ENCODE assay signal across 8 cellular contexts in genomic region chr1:77218477-77219165, GRCh38. TPM values are rescaled to one million over a fixed set of nuclear protein-coding genes. Genes with fewer than 3 reads are reported as not detected.
DNase-seq lines count a peak whose midpoint lies in the region; ATAC-seq lines count a peak whose summit lies in the region.

No MANE protein-coding gene starts in this region.

- peaks cover 30% of the 10 kb centered on the region for H3K4me1 Mint-ChIP-seq in activated CD8-positive, alpha-beta T cell treated with anti-CD3 and anti-CD28 coated beads, Interleukin-2, amount 10 ng/mL, durations not matched to agents 7 days and 5 days (ENCODE audit: low read depth)

- POLR2A ChIA-PET in activated CD8-positive, alpha-beta T cell treated with anti-CD3 and anti-CD28 coated beads, Interleukin-2, amount 10 ng/mL, durations not matched to agents 7 days and 5 days (lab: Charles Lee) = no interaction called here

- DNase-seq in EH (ENCODE audit: low read depth) (peak; percentile 46), HS-5 (ENCODE audit: low read depth) (peak; percentile 25), left cardiac atrium (no peak), renal cortical epithelial cell (ENCODE audit: low read depth) (peak; percentile 26), NCI-H1694 treated with DMSO at 0.1 percent for 48 hours (lab: John Stamatoyannopoulos, UW) (no peak)
- no peak for DNase-seq in activated CD8-positive, alpha-beta T cell treated with anti-CD3 and anti-CD28 coated beads, Interleukin-2, amount 10 ng/mL, durations not matched to agents 7 days and 5 days
- DNase-seq in activated CD4-positive, CD25-positive, alpha-beta regulatory T cell treated with anti-CD3 and anti-CD28 coated beads, Interleukin-2, amount 50 U/mL, for 72 hours = no peak

- ATAC-seq in GM21423 (IDR thresholded peaks at IDR 0.05; ENCODE audit: unreplicated experiment) (peak; percentile 28), left cardiac atrium (peak; percentile 54 to 66)
- peak; percentile 54 for ATAC-seq in activated CD8-positive, alpha-beta T cell treated with anti-CD3 and anti-CD28 coated beads, Interleukin-2, amount 10 ng/mL, durations not matched to agents 7 days and 5 days

- no peaks in the 10 kb centered on the region for H3K27me3 Mint-ChIP-seq in activated CD8-positive, alpha-beta T cell treated with anti-CD3 and anti-CD28 coated beads, Interleukin-2, amount 10 ng/mL, durations not matched to agents 7 days and 5 days (ENCODE audit: low read depth)

- intact Hi-C loops in left cardiac atrium (cut with DNase I) = no loop called here

- H3K36me3 Mint-ChIP-seq in activated CD8-positive, alpha-beta T cell treated with anti-CD3 and anti-CD28 coated beads, Interleukin-2, amount 10 ng/mL, durations not matched to agents 7 days and 5 days (ENCODE audit: low read depth) = peaks cover 25% of the 10 kb centered on the region

- H3K9me3 Mint-ChIP-seq in activated CD8-positive, alpha-beta T cell treated with anti-CD3 and anti-CD28 coated beads, Interleukin-2, amount 10 ng/mL, durations not matched to agents 7 days and 5 days (ENCODE audit: insufficient read depth) = no peaks in the 10 kb centered on the region

- CTCF ChIA-PET in activated CD8-positive, alpha-beta T cell treated with anti-CD3 and anti-CD28 coated beads, Interleukin-2, amount 10 ng/mL, durations not matched to agents 7 days and 5 days (lab: Charles Lee) = interaction anchor here (0.6 kb wide), 1 partner anchor 520 kb away, joined by 3 read pairs; no protein-coding TSS in a partner anchor

- peak overlapping the region; percentile 94 for H3K4me3 Mint-ChIP-seq in activated CD8-positive, alpha-beta T cell treated with anti-CD3 and anti-CD28 coated beads, Interleukin-2, amount 10 ng/mL, durations not matched to agents 7 days and 5 days

- peak overlapping the region; percentile 91 for H3K27ac Mint-ChIP-seq in activated CD8-positive, alpha-beta T cell treated with anti-CD3 and anti-CD28 coated beads, Interleukin-2, amount 10 ng/mL, durations not matched to agents 7 days and 5 days

RNA-seq across cellular contexts. Expression of gene PIGK, which starts 0.6 kb away (rescaled TPM):
- total RNA-seq in activated CD8-positive, alpha-beta T cell treated with anti-CD3 and anti-CD28 coated beads, Interleukin-2, amount 10 ng/mL, durations not matched to agents 7 days and 5 days = 10 to 100 TPM; 22.5 to 23.2 TPM
- total RNA-seq in left cardiac atrium = 10 to 100 TPM; 29.3 to 34.2 TPM
- 55.2 and 57.2 TPM in 2 replicates for total RNA-seq in renal cortical epithelial cell

Comparison
In these comparisons a context has a peak if more than half of its experiments do, and no peak if none do; other contexts are left out.
1. DNase-seq: peak in EH (single experiment), HS-5 (single experiment) and renal cortical epithelial cell (single experiment); none in activated CD8-positive, alpha-beta T cell treated with anti-CD3 and anti-CD28 coated beads, Interleukin-2, amount 10 ng/mL, durations not matched to agents 7 days and 5 days (single experiment), left cardiac atrium (single experiment), NCI-H1694 treated with DMSO at 0.1 percent for 48 hours (single experiment) and activated CD4-positive, CD25-positive, alpha-beta regulatory T cell treated with anti-CD3 and anti-CD28 coated beads, Interleukin-2, amount 50 U/mL, for 72 hours (single experiment).
2. Peak in every context shown above with its lines, with median percentiles within 50 percentile points of each other: ATAC-seq.